Comparison of ENCODE assay signal across 8 cellular contexts in genomic region chr2:238513346-238513745, GRCh38.
DNase-seq lines count a peak whose midpoint lies in the region; ATAC-seq, FAIRE-seq and TF ChIP-seq lines count a peak whose summit lies in the region.

No MANE protein-coding gene starts in this region.

- no peak for TF ChIP-seq EP300 in H1 (IDR thresholded peaks at IDR 0.05; ENCODE audit: borderline replicate concordance in 1 of 2, low read depth in 2 of 2, low read length in 2 of 2)

- no peak for DNase-seq in AG09309 (ENCODE audit: low read depth)
- DNase-seq in NOMO-1 (lab: John Stamatoyannopoulos, UW; ENCODE audit: unreplicated experiment in 2 of 2): peak; percentile 10 to 29
- peak in 1 of 2 experiments; percentile 80 for DNase-seq in H1 (ENCODE audit: low read depth in 1 of 2, low spot score in 2 of 2)
- DNase-seq in psoas muscle: no peak

- peak; percentile 58 for FAIRE-seq in H1 (lab: Jason Lieb, UNC)

- no peaks in the 10 kb centered on the region for H3K79me1 ChIP-seq in H1 (ENCODE audit: low read depth, low read length)

- no peak overlapping the region for H2BK15ac ChIP-seq in H1 (ENCODE audit: low read length)

- TF ChIP-seq RAD21 in H1 (IDR thresholded peaks at IDR 0.05 in 1 of 2, conservative IDR thresholded peaks at IDR 0.05 in 1 of 2; ENCODE audit: low read depth in 2 of 2, low read length in 2 of 2): peak; percentile 68 to 77

- H4K20me1 ChIP-seq in H1 (replicated peaks in 1 of 2; ENCODE audit: control insufficient read depth in 1 of 2, insufficient read depth in 2 of 2, low read length in 2 of 2): no peaks in the 10 kb centered on the region

- no peak overlapping the region for H4K91ac ChIP-seq in H1 (replicated peaks; ENCODE audit: insufficient read length, low read length)

- H3K27me3 ChIP-seq in H1 (replicated peaks in 1 of 4; ENCODE audit: control insufficient read depth in 3 of 4, extremely low read depth in 1 of 4, insufficient read depth in 3 of 4, low read length in 3 of 4) (no peaks in the 10 kb centered on the region), psoas muscle (ENCODE audit: insufficient read depth in 3 of 3, low read length in 2 of 3) (no peaks in the 10 kb centered on the region)

- no peak overlapping the region for H2BK20ac ChIP-seq in H1 (ENCODE audit: low read length)

- H2AK5ac ChIP-seq in H1 (ENCODE audit: low read depth, low read length): no peak overlapping the region

- no peak overlapping the region for H3K18ac ChIP-seq in H1 (ENCODE audit: extremely low read depth, low read length)

- POLR2A ChIA-PET in H1 (lab: Charles Lee; ENCODE audit: partially characterized antibody): no interaction called here

- no peak overlapping the region for H3K56ac ChIP-seq in H1 (replicated peaks; ENCODE audit: insufficient read length, low read depth, low read length)

- no peak for TF ChIP-seq POLR2A in H1 (IDR thresholded peaks at IDR 0.05; ENCODE audit: control extremely low read depth in 1 of 2, low read depth in 2 of 2, low read length in 2 of 2)

- H2BK120ac ChIP-seq in H1 (replicated peaks; ENCODE audit: low read depth, low read length): no peak overlapping the region

- no peak overlapping the region for H3K27ac ChIP-seq in H1 (ENCODE audit: low read depth, low read length)
- no peak overlapping the region for H3K27ac ChIP-seq in psoas muscle

- 13% methylated on average over 3 of the region's 3 CpGs; no CpG with 5 or more reads in 1 of the 2 experiments for WGBS in H1 (ENCODE audit: extremely low coverage in 1 of 2, insufficient coverage in 1 of 2, insufficient read length in 1 of 2, insufficient replicate concordance in 2 of 2, low coverage in 1 of 2, low lambda C conversion rate in 2 of 2, missing lambda C conversion rate in 1 of 2), 2 experiments
- WGBS in psoas muscle, 3 donors: 41 to 51% (median 42%) methylated on average over 3 of the region's 3 CpGs

- peaks cover 0 to 2% of the 10 kb centered on the region in 2 experiments; a peak in 1 of 4 replicates for H3K9me3 ChIP-seq in H1 (ENCODE audit: insufficient read depth in 2 of 2, low read depth in 1 of 2, low read length in 1 of 2)
- H3K9me3 ChIP-seq in psoas muscle: peaks cover 12% of the 10 kb centered on the region

- intact Hi-C loops in psoas muscle (cut with DNase I): no loop called here

- H3K36me3 ChIP-seq in H1 (ENCODE audit: control insufficient read depth in 2 of 4, insufficient read depth in 4 of 4, low read length in 3 of 4) (no peaks in the 10 kb centered on the region), psoas muscle (ENCODE audit: insufficient read depth in 1 of 2, low read depth in 1 of 2) (no peaks in the 10 kb centered on the region)

- ATAC-seq in psoas muscle (peak in 3 of 4 donors; percentile 43 to 68 (median 58)), GM18873 (IDR thresholded peaks at IDR 0.05; ENCODE audit: low FRiP score, unreplicated experiment) (no peak), GM19328 (IDR thresholded peaks at IDR 0.05; ENCODE audit: unreplicated experiment) (no peak), HG02678 (IDR thresholded peaks at IDR 0.05; ENCODE audit: unreplicated experiment) (no peak)

- H2BK5ac ChIP-seq in H1 (ENCODE audit: low read depth, low read length): no peak overlapping the region

- H3K14ac ChIP-seq in H1 (ENCODE audit: insufficient read length): no peak overlapping the region

- H3K4me1 ChIP-seq in H1 (replicated peaks in 1 of 4; ENCODE audit: control insufficient read depth in 3 of 4, insufficient read depth in 4 of 4, low read length in 3 of 4) (peaks cover 4 to 27% (median 12%) of the 10 kb centered on the region in 4 experiments; a peak in 6 of 7 replicates), psoas muscle (no peaks in the 10 kb centered on the region)

- H2AFZ ChIP-seq in H1 (ENCODE audit: low read length): no peak overlapping the region

- H3K4me3 ChIP-seq in AG09309 (ENCODE audit: control insufficient read depth, low read depth, low read length): no peak overlapping the region
- H3K4me3 ChIP-seq in H1 (ENCODE audit: extremely low read depth in 1 of 4, insufficient read depth in 2 of 4, low read depth in 3 of 4, low read length in 4 of 4): no peak overlapping the region
- H3K4me3 ChIP-seq in psoas muscle: no peak overlapping the region

- H2BK12ac ChIP-seq in H1 (ENCODE audit: low read depth, low read length): no peak overlapping the region

- CTCF ChIA-PET in H1 (lab: Charles Lee; ENCODE audit: partially characterized antibody): interaction anchor here (0.9 to 1.7 kb wide), 6 partner anchors 10 to 52 kb away, joined by 3 to 7 read pairs (median 4); no protein-coding TSS in a partner anchor

- H3K23ac ChIP-seq in H1 (ENCODE audit: insufficient read length): no peak overlapping the region

- H3K4ac ChIP-seq in H1 (replicated peaks; ENCODE audit: insufficient read length, low read depth, low read length): no peak overlapping the region

- H4K5ac ChIP-seq in H1 (ENCODE audit: insufficient read length, low read depth, low read length): no peak overlapping the region

- H3K4me2 ChIP-seq in H1 (ENCODE audit: insufficient read depth in 1 of 2, low read depth in 2 of 2, low read length in 2 of 2): no peak overlapping the region

- TF ChIP-seq CTCF in AG09309 (IDR thresholded peaks at IDR 0.05; ENCODE audit: control insufficient read depth, insufficient read depth, low read depth, low read length, missing control alignments): peak; percentile 62
- peak; percentile 59 for TF ChIP-seq CTCF in GM12872 (IDR thresholded peaks at IDR 0.05; ENCODE audit: insufficient read depth, low read depth, low read length)
- TF ChIP-seq CTCF in H1 (IDR thresholded peaks at IDR 0.05; ENCODE audit: control extremely low read depth in 1 of 3, insufficient read depth in 1 of 3, low read depth in 1 of 3, low read length in 3 of 3): peak; percentile 69 to 75 (median 70)
- peak; percentile 27 for TF ChIP-seq CTCF in psoas muscle (IDR thresholded peaks at IDR 0.05)

- no peaks in the 10 kb centered on the region for H3K23me2 ChIP-seq in H1 (ENCODE audit: low read depth, low read length)

- no peak overlapping the region for H4K8ac ChIP-seq in H1 (ENCODE audit: extremely low read depth, insufficient read depth, low read length)

- H3K9ac ChIP-seq in H1 (replicated peaks in 1 of 4; ENCODE audit: extremely low read depth in 1 of 4, low read depth in 3 of 4, low read length in 3 of 4): no peak overlapping the region

- no peaks in the 10 kb centered on the region for H3K79me2 ChIP-seq in H1 (ENCODE audit: control insufficient read depth in 1 of 2, insufficient read depth in 2 of 2, low read length in 2 of 2)

TF ChIP-seq in H1, 55 proteins besides CTCF, POLR2A, EP300 and RAD21:
- TF ChIP-seq E2F6 (IDR thresholded peaks at IDR 0.05): peak; percentile 44; the same call in 1 of the 2 replicates
- no peak for TF ChIP-seq SP4 (IDR thresholded peaks at IDR 0.05; ENCODE audit: low read length)
- TF ChIP-seq KDM4A (IDR thresholded peaks at IDR 0.05; ENCODE audit: low read depth, low read length, severe bottlenecking): no peak
- TF ChIP-seq NRF1 (IDR thresholded peaks at IDR 0.05; ENCODE audit: low read depth, low read length): no peak
- TF ChIP-seq KDM1A (IDR thresholded peaks at IDR 0.05; ENCODE audit: borderline replicate concordance, low read length): no peak
- TF ChIP-seq KDM5A (IDR thresholded peaks at IDR 0.05; ENCODE audit: low read length): no peak
- TF ChIP-seq USF2 (IDR thresholded peaks at IDR 0.05; ENCODE audit: low read length): no peak
- peak; percentile 78 for TF ChIP-seq MAX (IDR thresholded peaks at IDR 0.05)
- TF ChIP-seq TCF12 (IDR thresholded peaks at IDR 0.05; ENCODE audit: low read depth, low read length): no peak
- TF ChIP-seq POU5F1 (IDR thresholded peaks at IDR 0.05; ENCODE audit: low read depth, low read length): no peak
- no peak for TF ChIP-seq CREB1 (IDR thresholded peaks at IDR 0.05)
- no peak for TF ChIP-seq SIN3A (conservative IDR thresholded peaks at IDR 0.05 in 1 of 2, IDR thresholded peaks at IDR 0.05 in 1 of 2; ENCODE audit: low read depth in 1 of 2, low read length in 2 of 2)
- 0 out of 2 replicates have a peak, but pooled peaks have one; percentile 16 for TF ChIP-seq YY1 (IDR thresholded peaks at IDR 0.05; ENCODE audit: low read depth, low read length)
- no peak for TF ChIP-seq NANOG (IDR thresholded peaks at IDR 0.05; ENCODE audit: insufficient read depth, low read depth, low read length, poor library complexity, severe bottlenecking)

Comparison
In these comparisons a context has a peak if more than half of its experiments do, and no peak if none do; other contexts are left out.
1. DNase-seq: peak in NOMO-1 (2 of 2); none in AG09309 (single experiment) and psoas muscle (0 of 2).
2. ATAC-seq: peak in psoas muscle (3 of 4); none in GM18873 (single experiment), GM19328 (single experiment) and HG02678 (single experiment).
3. Peak in every context shown above with its lines, with median percentiles within 50 percentile points of each other: CTCF ChIP-seq.